ENCODE assay signal across 20 cellular contexts in genomic region chr4:3030551-3031356, GRCh38. TPM values are rescaled to one million over a fixed set of nuclear protein-coding genes. Genes with fewer than 3 reads are reported as not detected.
A peak's percentile ranks its signal among the peaks of the same experiment; 100 is the strongest.
DNase-seq lines count a peak whose midpoint lies in the region; ATAC-seq and TF ChIP-seq lines count a peak whose summit lies in the region.
"Had no signal": no experiment of that assay in that cellular context is flagged by ENCODE, and none has a peak within 500 bp of the region (broad histone marks: within the 10 kb centered on the region; RNA-seq: fewer than 3 reads in every experiment).

No MANE protein-coding gene starts in this region.

- H3F3A ChIP-seq in neural progenitor cell (ENCODE audit: low read depth), result no peaks in the 10 kb centered on the region

- no peaks in the 10 kb centered on the region for H3K79me2 ChIP-seq in neural progenitor cell (ENCODE audit: low read depth)

- no peak overlapping the region for H2AFZ ChIP-seq in neural progenitor cell (replicated peaks)

- H3K27ac ChIP-seq in neural progenitor cell, result no peak overlapping the region
- no peak overlapping the region for H3K27ac ChIP-seq in upper lobe of right lung
- no peak overlapping the region for H3K27ac ChIP-seq in ascending aorta
- H3K27ac ChIP-seq: BLaER1 treated with 17β-estradiol and CSF1 and Interleukin-3, amounts not matched to agents 10 nM and 100 nM; KMS-11; Peyer's patch had no signal

- H3K9ac ChIP-seq in neural progenitor cell, result no peak overlapping the region
- H3K9ac ChIP-seq: BLaER1 treated with 17β-estradiol and CSF1 and Interleukin-3, amounts not matched to agents 10 nM and 100 nM; KMS-11 had no signal

- peak; percentile 23 for DNase-seq in NCI-H2029 (lab: John Stamatoyannopoulos, UW)
- no peak for DNase-seq in NCI-H2029 treated with DMSO at 0.1 percent for 48 hours (lab: John Stamatoyannopoulos, UW)
- no peak for DNase-seq in left colon
- DNase-seq in neural progenitor cell (ENCODE audit: low spot score), result no peak
- DNase-seq in upper lobe of right lung, result no peak
- DNase-seq in activated effector memory CD4-positive, alpha-beta T cell treated with anti-CD3 and anti-CD28 coated beads, Interleukin-2, amount 50 U/mL, for 16 hours, result no peak
- DNase-seq in ecto neural progenitor cell (ENCODE audit: low spot score), result no peak
- no peak for DNase-seq in ascending aorta (ENCODE audit: low spot score in 2 of 2)
- DNase-seq: DMS 273 treated with DMSO at 0.1 percent for 48 hours, EL, GOT3, NCI-H1436, NCI-H2227 treated with DMSO at 0.1 percent for 48 hours, NCI-H526, Peyer's patch had no signal

- peak overlapping the region; percentile 6 for H3K4me3 Mint-ChIP-seq in neural progenitor cell

- peaks cover 5% of the 10 kb centered on the region for H3K4me1 ChIP-seq in neural progenitor cell
- no peaks in the 10 kb centered on the region for H3K4me1 ChIP-seq in upper lobe of right lung
- no peaks in the 10 kb centered on the region for H3K4me1 ChIP-seq in ascending aorta
- H3K4me1 ChIP-seq: Peyer's patch had no signal

- ATAC-seq in left colon (peak; percentile 21), upper lobe of right lung (peak; percentile 15)

- peaks cover 8% of the 10 kb centered on the region for H3K4me1 Mint-ChIP-seq in neural progenitor cell

- no peaks in the 10 kb centered on the region for H4K20me1 ChIP-seq in neural progenitor cell (ENCODE audit: low read depth)
- H4K20me1 ChIP-seq: BLaER1 treated with 17β-estradiol and CSF1 and Interleukin-3, amounts not matched to agents 10 nM and 100 nM had no signal

- H3K9me3 Mint-ChIP-seq in neural progenitor cell, result no peaks in the 10 kb centered on the region

- no peaks in the 10 kb centered on the region for H3K9me3 ChIP-seq in neural progenitor cell (ENCODE audit: low read depth)
- H3K9me3 ChIP-seq in upper lobe of right lung, result no peaks in the 10 kb centered on the region
- no peaks in the 10 kb centered on the region for H3K9me3 ChIP-seq in ascending aorta
- H3K9me3 ChIP-seq: BLaER1 treated with 17β-estradiol and CSF1 and Interleukin-3, amounts not matched to agents 10 nM and 100 nM; Peyer's patch had no signal

- TF ChIP-seq CTCF in neural progenitor cell (IDR thresholded peaks at IDR 0.05) (no peak), upper lobe of right lung (IDR thresholded peaks at IDR 0.05) (no peak), ascending aorta (IDR thresholded peaks at IDR 0.05) (no peak)

- H3K36me3 Mint-ChIP-seq in neural progenitor cell, result no peaks in the 10 kb centered on the region

- H3K4me2 ChIP-seq in neural progenitor cell, result no peak overlapping the region
- H3K4me2 ChIP-seq: BLaER1 treated with 17β-estradiol and CSF1 and Interleukin-3, amounts not matched to agents 10 nM and 100 nM; KMS-11 had no signal

- H3K4me3 ChIP-seq in neural progenitor cell, result no peak overlapping the region
- no peak overlapping the region for H3K4me3 ChIP-seq in upper lobe of right lung
- H3K4me3 ChIP-seq in ascending aorta, result no peak overlapping the region
- H3K4me3 ChIP-seq: BLaER1 treated with 17β-estradiol and CSF1 and Interleukin-3, amounts not matched to agents 10 nM and 100 nM; Peyer's patch had no signal

- H3K27me3 ChIP-seq in neural progenitor cell (no peaks in the 10 kb centered on the region), upper lobe of right lung (no peaks in the 10 kb centered on the region), ascending aorta (no peaks in the 10 kb centered on the region)
- H3K27me3 ChIP-seq: BLaER1 treated with 17β-estradiol and CSF1 and Interleukin-3, amounts not matched to agents 10 nM and 100 nM; Peyer's patch had no signal

- H3K27me3 Mint-ChIP-seq in neural progenitor cell (ENCODE audit: insufficient read depth, low read depth), result peaks cover 2% of the 10 kb centered on the region

- H3K27ac Mint-ChIP-seq in neural progenitor cell, result no peak overlapping the region

- H3K36me3 ChIP-seq in neural progenitor cell (no peaks in the 10 kb centered on the region), upper lobe of right lung (no peaks in the 10 kb centered on the region), ascending aorta (no peaks in the 10 kb centered on the region)
- H3K36me3 ChIP-seq: BLaER1 treated with 17β-estradiol and CSF1 and Interleukin-3, amounts not matched to agents 10 nM and 100 nM; Peyer's patch had no signal

- intact Hi-C loops in left colon (cut with DNase I, micrococcal nuclease) (no loop called here), upper lobe of right lung (cut with DNase I) (no loop called here), ascending aorta (cut with DNase I) (no loop called here)

RNA-seq across cellular contexts. Expression of gene HTT-AS, which starts 43.6 kb away (rescaled TPM):
- not detected for total RNA-seq in left colon
- total RNA-seq in neural progenitor cell (ENCODE audit: low replicate concordance), result not detected in 2 replicates
- not detected for total RNA-seq in upper lobe of right lung
- not detected for total RNA-seq in ascending aorta
- total RNA-seq: A172, M059J, Peyer's patch, Right ventricle myocardium superior had no signal

RNA-seq across cellular contexts. Expression of gene HTT, which starts 43.7 kb away (rescaled TPM):
- total RNA-seq in left colon (10 to 100 TPM; 51.7 to 59.1 TPM), neural progenitor cell (ENCODE audit: low replicate concordance) (38.9 and 40.2 TPM in 2 replicates), upper lobe of right lung (73.6 TPM), ascending aorta (23.7 TPM)
